8 cellular contexts compared by ENCODE assay signal in genomic region chr2:67215214-67215613, GRCh38.
DNase-seq lines count a peak whose midpoint lies in the region; ATAC-seq and TF ChIP-seq lines count a peak whose summit lies in the region.

No MANE protein-coding gene starts in this region.

- H3K18ac ChIP-seq in mesenchymal stem cell (ENCODE audit: low read depth in 1 of 2, low read length in 2 of 2): peak overlapping the region in 1 of 2 experiments; percentile 60

- no peak overlapping the region for H3K4me3 ChIP-seq in brain microvascular endothelial cell (ENCODE audit: low read depth, low read length)
- H3K4me3 ChIP-seq in mesenchymal stem cell (ENCODE audit: insufficient read depth in 1 of 2, low read depth in 1 of 2, low read length in 2 of 2): no peak overlapping the region

- H3K4me1 ChIP-seq in mesenchymal stem cell (ENCODE audit: control insufficient read depth, insufficient read depth, low read depth, low read length): peaks cover 5% of the 10 kb centered on the region

- H3K27ac ChIP-seq in brain microvascular endothelial cell: no peak overlapping the region
- no peak overlapping the region for H3K27ac ChIP-seq in mesenchymal stem cell (ENCODE audit: low read length, poor library complexity, severe bottlenecking)

- H3K9ac ChIP-seq in mesenchymal stem cell (ENCODE audit: low read length): no peak overlapping the region

- H4K8ac ChIP-seq in mesenchymal stem cell (ENCODE audit: low read length): no peak overlapping the region

- H3K27me3 ChIP-seq in brain microvascular endothelial cell (replicated peaks) (no peaks in the 10 kb centered on the region), mesenchymal stem cell (ENCODE audit: control insufficient read depth in 1 of 2, insufficient read depth in 1 of 2, low read length in 2 of 2) (no peaks in the 10 kb centered on the region)

- H2BK12ac ChIP-seq in mesenchymal stem cell (ENCODE audit: low read length in 2 of 2): peak overlapping the region in 1 of 2 experiments; percentile 66

- 18% methylated on average over 6 of the region's 8 CpGs for WGBS in mesenchymal stem cell

- no peak overlapping the region for H2AFZ ChIP-seq in mesenchymal stem cell (ENCODE audit: low read depth, low read length)

- H2BK15ac ChIP-seq in mesenchymal stem cell (ENCODE audit: low read depth, poor library complexity, severe bottlenecking): no peak overlapping the region

- peak; percentile 35 for DNase-seq in DMS 273 treated with DMSO at 0.1 percent for 48 hours (lab: John Stamatoyannopoulos, UW)
- DNase-seq in MV-4-11 (lab: John Stamatoyannopoulos, UW): peak; percentile 10
- DNase-seq in brain microvascular endothelial cell: peak; percentile 81
- peak; percentile 81 for DNase-seq in mesenchymal stem cell
- no peak for DNase-seq in dedifferentiated amniotic fluid mesenchymal stem cell (ENCODE audit: extremely low spot score)
- DNase-seq in NCI-H187 (lab: John Stamatoyannopoulos, UW): no peak
- DNase-seq in T-helper 2 cell: no peak

- H3K36me3 ChIP-seq in brain microvascular endothelial cell (replicated peaks) (no peaks in the 10 kb centered on the region), mesenchymal stem cell (ENCODE audit: control insufficient read depth in 1 of 2, insufficient read depth in 2 of 2, low read depth in 1 of 2, low read length in 2 of 2) (no peaks in the 10 kb centered on the region)

- H3K23ac ChIP-seq in mesenchymal stem cell (ENCODE audit: low read length in 2 of 2): no peak overlapping the region

- no peak overlapping the region for H4K91ac ChIP-seq in mesenchymal stem cell (ENCODE audit: low read length)

- no peak overlapping the region for H2BK120ac ChIP-seq in mesenchymal stem cell (ENCODE audit: low read depth, low read length)

- no peak overlapping the region for H3K14ac ChIP-seq in mesenchymal stem cell (ENCODE audit: low read length in 2 of 2)

- H3K9me3 ChIP-seq in mesenchymal stem cell (ENCODE audit: control insufficient read depth, low read length): no peaks in the 10 kb centered on the region

- no peak for ATAC-seq in HG03159 (IDR thresholded peaks at IDR 0.05; ENCODE audit: unreplicated experiment)

- in situ Hi-C loops in brain microvascular endothelial cell (cut with HindIII; ENCODE audit: low pct_ligation_motif_present, low sequenced_read_pairs): no loop called here

- H3K4ac ChIP-seq in mesenchymal stem cell (ENCODE audit: low read depth in 1 of 2, low read length in 2 of 2): no peak overlapping the region

- no peak overlapping the region for H3K4me2 ChIP-seq in mesenchymal stem cell (ENCODE audit: low read length, poor library complexity, severe bottlenecking)

- H3K79me1 ChIP-seq in mesenchymal stem cell (replicated peaks; ENCODE audit: low read length, poor library complexity, severe bottlenecking): no peaks in the 10 kb centered on the region

- H2AK5ac ChIP-seq in mesenchymal stem cell (ENCODE audit: low read length, severe bottlenecking): no peak overlapping the region

- no peak overlapping the region for H2BK5ac ChIP-seq in mesenchymal stem cell (ENCODE audit: low read depth, low read length, poor library complexity, severe bottlenecking)

- peak; percentile 83 for TF ChIP-seq CTCF in brain microvascular endothelial cell (IDR thresholded peaks at IDR 0.05; ENCODE audit: low read depth, low read length, missing control alignments)

Comparison
In these comparisons a context has a peak if more than half of its experiments do, and no peak if none do; other contexts are left out.
1. DNase-seq: peak in DMS 273 treated with DMSO at 0.1 percent for 48 hours (single experiment), MV-4-11 (single experiment), brain microvascular endothelial cell (single experiment) and mesenchymal stem cell (single experiment); none in dedifferentiated amniotic fluid mesenchymal stem cell (single experiment), NCI-H187 (0 of 2) and T-helper 2 cell (0 of 5).